ENCODE assay signal across 24 cellular contexts in genomic region chr20:334578-334977, GRCh38.
"Had no signal": no experiment of that assay in that cellular context is flagged by ENCODE, and none has a peak within 500 bp of the region (broad histone marks: within the 10 kb centered on the region; RNA-seq: fewer than 3 reads in every experiment).

No MANE protein-coding gene starts in this region.

- H3K9me3 Mint-ChIP-seq: naive thymus-derived CD8-positive, alpha-beta T cell; nephron progenitor cell; neural progenitor cell; stimulated activated naive B cell treated with anti-CD40 and anti-IgM and Interleukin-4, amounts not matched to agents 10 μg/mL and 1 μg/mL and 100 μg/mL, for 72 hours had no signal

- ATAC-seq: left colon; left lung; lower lobe of right lung; naive thymus-derived CD8-positive, alpha-beta T cell; sciatic nerve; stimulated activated naive B cell treated with anti-CD40 and anti-IgM and Interleukin-4, amounts not matched to agents 10 μg/mL and 1 μg/mL and 100 μg/mL, for 72 hours; stimulated activated naive CD8-positive, alpha-beta T cell treated with anti-CD3 and anti-CD28 coated beads, Interleukin-15, Interleukin-2, amounts not matched to agents 100 U/mL and 50 U/mL, for 24 hours had no signal

- H3K27me3 Mint-ChIP-seq: naive thymus-derived CD8-positive, alpha-beta T cell; stimulated activated naive B cell treated with anti-CD40 and anti-IgM and Interleukin-4, amounts not matched to agents 10 μg/mL and 1 μg/mL and 100 μg/mL, for 72 hours had no signal

- H3K27ac Mint-ChIP-seq: nephron progenitor cell; neural progenitor cell; progenitor cell of endocrine pancreas; stimulated activated naive B cell treated with anti-CD40 and anti-IgM and Interleukin-4, amounts not matched to agents 10 μg/mL and 1 μg/mL and 100 μg/mL, for 72 hours had no signal

- H3K4me3 Mint-ChIP-seq: naive thymus-derived CD8-positive, alpha-beta T cell; nephron progenitor cell; neural progenitor cell; stimulated activated naive B cell treated with anti-CD40 and anti-IgM and Interleukin-4, amounts not matched to agents 10 μg/mL and 1 μg/mL and 100 μg/mL, for 72 hours had no signal

- DNase-seq: hippocampal formation; kidney glomerular epithelial cell; left colon; left lung; lower lobe of right lung; mammary epithelial cell; mesenchymal stem cell; naive thymus-derived CD8-positive, alpha-beta T cell; nephron progenitor cell; occipital lobe; stimulated activated CD4-positive, alpha-beta T cell treated with anti-CD3 and anti-CD28 coated beads, Interleukin-12 subunit alpha, Interleukin-12 subunit beta, amount 100 ng/mL, for 4 hours; stimulated activated CD4-positive, alpha-beta T cell treated with anti-CD3 and anti-CD28 coated beads, Interleukin-15, amount 100 ng/mL, for 24 hours; stimulated activated CD4-positive, alpha-beta T cell treated with anti-CD3 and anti-CD28 coated beads, Interleukin-2, amount 100 ng/mL, for 24 hours; stimulated activated CD4-positive, alpha-beta T cell treated with anti-CD3 and anti-CD28 coated beads, Interleukin-4, amount 100 ng/mL, for 1 hour; stimulated activated naive B cell treated with anti-CD40 and anti-IgM and Interleukin-4, amounts not matched to agents 10 μg/mL and 1 μg/mL and 100 μg/mL, for 72 hours; stimulated activated naive CD8-positive, alpha-beta T cell treated with anti-CD3 and anti-CD28 coated beads, Interleukin-15, Interleukin-2, amounts not matched to agents 100 U/mL and 50 U/mL, for 24 hours; stomach; testis; thyroid gland; transverse colon; upper lobe of left lung had no signal
